Comparison of ENCODE assay signal across 1 cellular context in the genomic region with DNA sequence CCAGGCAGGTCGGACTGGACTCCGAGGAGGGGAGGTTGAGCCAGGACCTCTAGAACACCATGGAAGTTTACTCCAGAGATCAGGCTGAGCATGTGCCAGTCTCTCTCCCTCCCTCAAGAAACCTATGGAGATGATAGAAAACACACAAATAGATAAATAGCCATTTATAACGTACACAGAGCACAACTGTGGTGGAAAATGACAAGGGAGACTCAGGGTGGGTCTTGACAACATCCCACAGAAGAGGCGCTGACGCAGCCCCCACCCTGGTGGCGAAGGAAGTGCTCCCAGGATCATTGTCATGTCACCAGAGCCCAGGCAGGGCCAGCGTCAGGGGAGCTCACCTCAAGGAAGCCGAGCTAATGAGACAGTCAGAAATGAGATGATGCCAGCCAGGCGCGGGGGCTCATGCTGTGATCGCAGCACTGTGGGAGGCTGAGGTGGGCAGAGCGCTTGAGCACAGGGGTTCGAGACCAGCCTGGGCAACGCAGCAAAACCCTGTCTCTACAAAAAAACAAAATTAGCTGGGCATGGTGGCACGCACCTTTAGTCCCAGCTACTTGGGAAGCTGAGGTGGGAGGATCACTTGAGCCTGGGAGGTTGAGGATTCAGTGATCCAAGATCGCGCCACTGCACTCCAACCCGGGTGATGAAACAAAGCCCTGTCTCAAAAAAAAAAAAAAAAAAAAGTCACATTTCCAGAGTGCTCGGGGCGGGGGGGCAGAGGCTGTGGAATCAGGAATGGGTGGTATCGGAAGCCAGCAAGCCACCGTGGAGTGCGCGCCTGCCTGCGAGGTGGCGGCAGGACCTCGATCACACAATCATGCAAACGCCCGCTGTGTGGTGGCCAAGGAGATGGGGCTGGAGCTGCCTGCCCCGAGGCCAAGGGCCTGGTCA.
TF ChIP-seq lines count a peak whose summit lies in the region.

No MANE protein-coding gene starts in this region.

TF ChIP-seq in GM23338, 12 proteins besides CTCF, POLR2A, EP300 and RAD21 (continued from another document):
- TF ChIP-seq, protein P1, sequence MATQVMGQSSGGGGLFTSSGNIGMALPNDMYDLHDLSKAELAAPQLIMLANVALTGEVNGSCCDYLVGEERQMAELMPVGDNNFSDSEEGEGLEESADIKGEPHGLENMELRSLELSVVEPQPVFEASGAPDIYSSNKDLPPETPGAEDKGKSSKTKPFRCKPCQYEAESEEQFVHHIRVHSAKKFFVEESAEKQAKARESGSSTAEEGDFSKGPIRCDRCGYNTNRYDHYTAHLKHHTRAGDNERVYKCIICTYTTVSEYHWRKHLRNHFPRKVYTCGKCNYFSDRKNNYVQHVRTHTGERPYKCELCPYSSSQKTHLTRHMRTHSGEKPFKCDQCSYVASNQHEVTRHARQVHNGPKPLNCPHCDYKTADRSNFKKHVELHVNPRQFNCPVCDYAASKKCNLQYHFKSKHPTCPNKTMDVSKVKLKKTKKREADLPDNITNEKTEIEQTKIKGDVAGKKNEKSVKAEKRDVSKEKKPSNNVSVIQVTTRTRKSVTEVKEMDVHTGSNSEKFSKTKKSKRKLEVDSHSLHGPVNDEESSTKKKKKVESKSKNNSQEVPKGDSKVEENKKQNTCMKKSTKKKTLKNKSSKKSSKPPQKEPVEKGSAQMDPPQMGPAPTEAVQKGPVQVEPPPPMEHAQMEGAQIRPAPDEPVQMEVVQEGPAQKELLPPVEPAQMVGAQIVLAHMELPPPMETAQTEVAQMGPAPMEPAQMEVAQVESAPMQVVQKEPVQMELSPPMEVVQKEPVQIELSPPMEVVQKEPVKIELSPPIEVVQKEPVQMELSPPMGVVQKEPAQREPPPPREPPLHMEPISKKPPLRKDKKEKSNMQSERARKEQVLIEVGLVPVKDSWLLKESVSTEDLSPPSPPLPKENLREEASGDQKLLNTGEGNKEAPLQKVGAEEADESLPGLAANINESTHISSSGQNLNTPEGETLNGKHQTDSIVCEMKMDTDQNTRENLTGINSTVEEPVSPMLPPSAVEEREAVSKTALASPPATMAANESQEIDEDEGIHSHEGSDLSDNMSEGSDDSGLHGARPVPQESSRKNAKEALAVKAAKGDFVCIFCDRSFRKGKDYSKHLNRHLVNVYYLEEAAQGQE (IDR thresholded peaks at IDR 0.05; ENCODE audit: unreplicated experiment): no peak
- TF ChIP-seq POLR2AphosphoS5 (IDR thresholded peaks at IDR 0.05; ENCODE audit: low read depth): no peak
